Comparison of ENCODE assay signal across 1 cellular context in genomic region chr6:8137529-8137939, GRCh38.
A peak's percentile ranks its signal among the peaks of the same experiment; 100 is the strongest.
TF ChIP-seq lines count a peak whose summit lies in the region.

No MANE protein-coding gene starts in this region.

TF ChIP-seq in HepG2, 621 proteins besides CTCF, POLR2A, EP300 and RAD21 (continued from another document and continues in another):
- TF ChIP-seq FOXP4 (CRISPR knock-in tag; IDR thresholded peaks at IDR 0.05) = peak; percentile 63; the same call in 1 of the 2 replicates
- peak in 1 of 2 experiments; percentile 27; a peak in 2 of 4 replicates for TF ChIP-seq HMGXB4 (CRISPR knock-in tag; IDR thresholded peaks at IDR 0.05; ENCODE audit: borderline replicate concordance in 1 of 2, low read depth in 1 of 2)
- TF ChIP-seq SMARCC2 (IDR thresholded peaks at IDR 0.05) = 0 out of 2 replicates have a peak, but pooled peaks have one; percentile 20
- peak; percentile 38; the same call in 1 of the 2 replicates for TF ChIP-seq FOXK1 (CRISPR knock-in tag; IDR thresholded peaks at IDR 0.05; ENCODE audit: borderline replicate concordance, low read depth)
- no peak for TF ChIP-seq ATF7-NPFF (CRISPR knock-in tag; IDR thresholded peaks at IDR 0.05; ENCODE audit: low read depth)
- peak; percentile 57; the same call in 1 of the 2 replicates for TF ChIP-seq PPARG (CRISPR knock-in tag; conservative IDR thresholded peaks at IDR 0.05)
- peak; percentile 84; the same call in 1 of the 2 replicates for TF ChIP-seq NFIC (IDR thresholded peaks at IDR 0.05; ENCODE audit: low read length)
- no peak for TF ChIP-seq UBTF (CRISPR knock-in tag; IDR thresholded peaks at IDR 0.05)
- peak; percentile 68 for TF ChIP-seq TCF7L2 (IDR thresholded peaks at IDR 0.05; ENCODE audit: low read depth, low read length)
- peak; percentile 91 for TF ChIP-seq ELF3 (CRISPR knock-in tag; IDR thresholded peaks at IDR 0.05)
- no peak for TF ChIP-seq ZNF282 (IDR thresholded peaks at IDR 0.05; ENCODE audit: partially characterized antibody)
- TF ChIP-seq CEBPG (CRISPR knock-in tag; IDR thresholded peaks at IDR 0.05) = peak; percentile 78
- no peak for TF ChIP-seq MYNN (CRISPR knock-in tag; IDR thresholded peaks at IDR 0.05; ENCODE audit: low read depth)
- TF ChIP-seq ZBED4 (CRISPR knock-in tag; IDR thresholded peaks at IDR 0.05; ENCODE audit: borderline replicate concordance) = no peak
- TF ChIP-seq ZNF549 (CRISPR knock-in tag; IDR thresholded peaks at IDR 0.05) = no peak
- TF ChIP-seq ZNF792 (CRISPR knock-in tag; IDR thresholded peaks at IDR 0.05) = peak; percentile 56; the same call in 1 of the 2 replicates
- no peak for TF ChIP-seq KLF12 (CRISPR knock-in tag; IDR thresholded peaks at IDR 0.05; ENCODE audit: borderline replicate concordance)
- TF ChIP-seq ZNF512B (CRISPR knock-in tag; IDR thresholded peaks at IDR 0.05; ENCODE audit: borderline replicate concordance) = 0 out of 2 replicates have a peak, but pooled peaks have one; percentile 14
- no peak for TF ChIP-seq ZNF746 (CRISPR knock-in tag; IDR thresholded peaks at IDR 0.05)
- TF ChIP-seq LBX2 (CRISPR knock-in tag; IDR thresholded peaks at IDR 0.05; ENCODE audit: borderline replicate concordance) = no peak
- peak; percentile 80 for TF ChIP-seq HOMEZ (CRISPR knock-in tag; IDR thresholded peaks at IDR 0.05; ENCODE audit: low read depth)
- TF ChIP-seq ZNF235 (CRISPR knock-in tag; IDR thresholded peaks at IDR 0.05; ENCODE audit: borderline replicate concordance) = no peak
- TF ChIP-seq ZSCAN21 (CRISPR knock-in tag; IDR thresholded peaks at IDR 0.05; ENCODE audit: borderline replicate concordance) = no peak
- TF ChIP-seq KLF16 (CRISPR knock-in tag; IDR thresholded peaks at IDR 0.05) = peak in 1 of 2 experiments; percentile 45; a peak in 1 of 4 replicates
- TF ChIP-seq ZKSCAN8 (CRISPR knock-in tag; IDR thresholded peaks at IDR 0.05; ENCODE audit: borderline replicate concordance) = 0 out of 2 replicates have a peak, but pooled peaks have one; percentile 40
- TF ChIP-seq ZMYM3 (CRISPR knock-in tag; IDR thresholded peaks at IDR 0.05) = peak; percentile 38; the same call in 1 of the 2 replicates
- TF ChIP-seq ZMYM2 (CRISPR knock-in tag; IDR thresholded peaks at IDR 0.05) = 0 out of 2 replicates have a peak, but pooled peaks have one; percentile 42
- no peak for TF ChIP-seq RFX3 (CRISPR knock-in tag; IDR thresholded peaks at IDR 0.05)
- peak; percentile 76; the same call in 1 of the 2 replicates for TF ChIP-seq ZNF614 (CRISPR knock-in tag; IDR thresholded peaks at IDR 0.05; ENCODE audit: borderline replicate concordance)
- TF ChIP-seq HNF4G (IDR thresholded peaks at IDR 0.05; ENCODE audit: borderline replicate concordance, low read depth, low read length) = peak; percentile 73
- TF ChIP-seq HNF4G (CRISPR knock-in tag; IDR thresholded peaks at IDR 0.05; ENCODE audit: borderline replicate concordance, low read depth) = peak; percentile 64; the same call in 1 of the 2 replicates
- no peak for TF ChIP-seq MAZ (IDR thresholded peaks at IDR 0.05; ENCODE audit: borderline replicate concordance, low read depth, low read length)
- no peak for TF ChIP-seq MAZ (CRISPR knock-in tag; IDR thresholded peaks at IDR 0.05; ENCODE audit: low read depth)
- no peak for TF ChIP-seq ZNF430 (CRISPR knock-in tag; IDR thresholded peaks at IDR 0.05)
- no peak for TF ChIP-seq ZNF737 (CRISPR knock-in tag; IDR thresholded peaks at IDR 0.05; ENCODE audit: borderline replicate concordance)
- TF ChIP-seq ZHX1 (CRISPR knock-in tag; IDR thresholded peaks at IDR 0.05; ENCODE audit: low read depth) = no peak
